ENCODE assay signal across 1 cellular context in genomic region chr22:19062139-19062789, GRCh38.
TF ChIP-seq lines count a peak whose summit lies in the region.

No MANE protein-coding gene starts in this region.

TF ChIP-seq in HepG2, 621 proteins besides CTCF, POLR2A, EP300 and RAD21 (continued from another document):
- TF ChIP-seq AHDC1 (CRISPR knock-in tag; IDR thresholded peaks at IDR 0.05; ENCODE audit: borderline replicate concordance): no peak
TF ChIP-seq in HepG2: peak in this region for 1.
